8 cellular contexts compared by ENCODE assay signal in genomic region chr12:53049582-53050318, GRCh38. TPM values are rescaled to one million over a fixed set of nuclear protein-coding genes. Genes with fewer than 3 reads are reported as not detected.
DNase-seq lines count a peak whose midpoint lies in the region; ATAC-seq and TF ChIP-seq lines count a peak whose summit lies in the region.

Gene TNS2, plus strand, starts transcription at chr12:53050065. Its CDS starts 121 bp downstream, at chr12:53050186.

- H3K9me3 ChIP-seq in upper lobe of left lung = no peaks in the 10 kb centered on the region

- peaks cover 0 to 10% (median 0%) of the 10 kb centered on the region in 4 donors for H3K36me3 ChIP-seq in upper lobe of left lung

- in situ Hi-C loops in endometrial microvascular endothelial cells (cut with HindIII; ENCODE audit: inconsistent ontology term, low pct_unique_long_range_greater_than_20kb, low sequenced_read_pairs) = no loop called here

- TF ChIP-seq CTCF in upper lobe of left lung (IDR thresholded peaks at IDR 0.05) = peak in 1 of 6 experiments; percentile 6

- TF ChIP-seq POLR2A in upper lobe of left lung (IDR thresholded peaks at IDR 0.05) = peak in 3 of 4 donors; percentile 63 to 89 (median 70)

- no peaks in the 10 kb centered on the region for H3K27me3 ChIP-seq in upper lobe of left lung

- TF ChIP-seq EP300 in upper lobe of left lung (IDR thresholded peaks at IDR 0.05) = peak in 3 of 4 donors; percentile 54 to 93 (median 92)

- peak; percentile 25 to 67 for ATAC-seq in upper lobe of left lung (ENCODE audit: low FRiP score in 2 of 2)
- ATAC-seq in GM21786 (IDR thresholded peaks at IDR 0.05; ENCODE audit: unreplicated experiment) = no peak
- no peak for ATAC-seq in HG03469 (IDR thresholded peaks at IDR 0.05; ENCODE audit: unreplicated experiment)

- DNase-seq in ELF-1 (ENCODE audit: low read depth, low spot score) (peak; percentile 81), mesenteric fat pad (ENCODE audit: low spot score) (no peak), upper lobe of left lung (peak; percentile 89 to 92), NCI-H1105 (lab: John Stamatoyannopoulos, UW) (no peak)

- peak within 1 kb of the TSS; percentile 66 to 90 (median 71) for H3K4me3 ChIP-seq in upper lobe of left lung

- peak within 1 kb of the TSS; percentile 97 to 99 (median 98) for H3K27ac ChIP-seq in upper lobe of left lung

- 28% methylated on average over 18 of the region's 19 CpGs; no CpG with 5 or more reads in 1 of the 2 donors for WGBS in upper lobe of left lung, 2 donors

- H3K4me1 ChIP-seq in upper lobe of left lung = peaks cover 56 to 83% (median 68%) of the 10 kb centered on the region in 4 donors

TF ChIP-seq in PFSK-1, 5 proteins besides CTCF, POLR2A, EP300 and RAD21:
- no peak for TF ChIP-seq FOXP2 (optimal IDR thresholded peaks at IDR 0.05; ENCODE audit: borderline replicate concordance, extremely low read depth, extremely low read length, insufficient read depth)
- peak; percentile 96 for TF ChIP-seq POLR2AphosphoS5 (IDR thresholded peaks at IDR 0.05; ENCODE audit: low read depth, low read length)
- peak; percentile 50 to 69; a peak in 3 of 4 replicates for TF ChIP-seq REST (IDR thresholded peaks at IDR 0.05; ENCODE audit: insufficient read depth in 1 of 2, low read depth in 2 of 2, low read length in 2 of 2)
- peak; percentile 67; the same call in 1 of the 2 replicates for TF ChIP-seq TAF1 (IDR thresholded peaks at IDR 0.05; ENCODE audit: borderline replicate concordance, insufficient read depth, low read length)
- no peak for TF ChIP-seq SIN3A (IDR thresholded peaks at IDR 0.05; ENCODE audit: borderline replicate concordance, insufficient read depth, low read length)

RNA-seq across cellular contexts. Expression of gene TNS2, which starts in this region (rescaled TPM):
- polyA plus RNA-seq in PFSK-1 (2012; ENCODE audit: insufficient read length, low read depth) = 36.9 TPM
- total RNA-seq in endometrial microvascular endothelial cells (ENCODE audit: inconsistent ontology term) = 43.2 TPM
- total RNA-seq in mesenteric fat pad = 210 TPM
- 100 to 1,000 TPM in 5 of 6 donors, 10 to 100 TPM in 1; 99.1 to 703 (median 197) TPM for total RNA-seq in upper lobe of left lung

Comparison
In these comparisons a context has a peak if more than half of its experiments do, and no peak if none do; other contexts are left out.
1. DNase-seq: peak in ELF-1 (single experiment) and upper lobe of left lung (2 of 2); none in mesenteric fat pad (single experiment) and NCI-H1105 (single experiment).
2. ATAC-seq: peak in upper lobe of left lung (2 of 2); none in GM21786 (single experiment) and HG03469 (single experiment).